15 cellular contexts compared by ENCODE assay signal in the genomic region with DNA sequence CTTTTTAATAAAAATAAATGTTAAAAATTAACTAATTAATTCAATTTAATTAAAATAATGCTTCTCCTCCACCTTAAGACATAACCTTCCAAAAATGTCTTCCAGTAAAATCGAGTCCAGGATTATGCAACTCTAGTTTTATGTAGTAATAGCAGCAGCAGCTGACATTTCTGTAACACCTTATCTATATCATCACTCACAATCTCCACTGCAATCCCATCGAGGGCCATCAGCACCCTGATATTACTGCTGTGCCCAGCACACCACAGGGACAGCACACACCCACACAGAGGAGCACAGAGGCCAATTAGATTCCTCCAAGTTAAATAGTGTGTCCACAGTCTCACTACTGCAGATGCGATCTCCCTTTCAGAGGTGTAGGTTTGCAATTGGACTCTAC. TPM values are rescaled to one million over a fixed set of nuclear protein-coding genes. Genes with fewer than 3 reads are reported as not detected.
DNase-seq lines count a peak whose midpoint lies in the region; ATAC-seq, FAIRE-seq and TF ChIP-seq lines count a peak whose summit lies in the region.
"Had no signal": no experiment of that assay in that cellular context is flagged by ENCODE, and none has a peak within 500 bp of the region (broad histone marks: within the 10 kb centered on the region; RNA-seq: fewer than 3 reads in every experiment).

No MANE protein-coding gene starts in this region.

- TF ChIP-seq POLR2A in A549 (IDR thresholded peaks at IDR 0.05; ENCODE audit: low read length) = no peak

- peak overlapping the region; percentile 3; the same call in 1 of the 3 replicates for H3K4me3 ChIP-seq in A549
- H3K4me3 ChIP-seq in ascending aorta = no peak overlapping the region
- no peak overlapping the region for H3K4me3 ChIP-seq in kidney (ENCODE audit: low read length in 2 of 2)
- no peak overlapping the region for H3K4me3 ChIP-seq in rectal smooth muscle tissue (ENCODE audit: low read length)

- no peak for ATAC-seq in A549

- peak; percentile 18 for FAIRE-seq in A549 (lab: Jason Lieb, UNC)
- no peak for FAIRE-seq in kidney (lab: Jason Lieb, UNC)
- FAIRE-seq: TTC549 had no signal

- peak overlapping the region; percentile 85 for H3K4me2 ChIP-seq in A549

- H3K27ac ChIP-seq in A549 (peak overlapping the region; percentile 97 to 98), ascending aorta (peak overlapping the region; percentile 52 to 57), kidney (ENCODE audit: low read depth in 2 of 2, low read length in 2 of 2) (peak overlapping the region; percentile 96 to 97), rectal smooth muscle tissue (ENCODE audit: low read depth, low read length) (peak overlapping the region; percentile 48)

- no peak for TF ChIP-seq RAD21 in A549 (conservative IDR thresholded peaks at IDR 0.05 in 1 of 2, IDR thresholded peaks at IDR 0.05 in 1 of 2)

- POLR2A ChIA-PET in A549 (lab: Yijun Ruan, JAX) = no interaction called here

- DNase-seq in A549 (ENCODE audit: low read depth in 1 of 2, low spot score in 1 of 2) (no peak), ascending aorta (ENCODE audit: low spot score in 2 of 2) (no peak), kidney (peak; percentile 13), middle frontal gyrus (ENCODE audit: extremely low spot score, low spot score) (no peak), DMS53 (lab: John Stamatoyannopoulos, UW) (no peak), nucleus accumbens (lab: John Stamatoyannopoulos, UW) (no peak)
- no peak for DNase-seq in stimulated activated CD8-positive, alpha-beta memory T cell treated with anti-CD3 and anti-CD28 coated beads, Interleukin-4, amount 100 ng/mL, for 48 hours
- DNase-seq: activated CD4-positive, alpha-beta T cell treated with anti-CD3 and anti-CD28 coated beads, Interleukin-2, amount 50 U/mL, for 1 hour; effector CD8-positive, alpha-beta T cell; H7; NCI-H1694; NCI-H510A treated with DMSO at 0.1 percent for 48 hours; stimulated activated CD4-positive, alpha-beta T cell treated with anti-CD3 and anti-CD28 coated beads, Interleukin-4, amount 100 ng/mL, for 1 hour had no signal

- peaks cover 66% of the 10 kb centered on the region for H3K4me1 ChIP-seq in A549
- no peaks in the 10 kb centered on the region for H3K4me1 ChIP-seq in ascending aorta
- H3K4me1 ChIP-seq in kidney (ENCODE audit: control insufficient read depth in 1 of 2, insufficient read depth in 1 of 2, low read depth in 1 of 2, low read length in 2 of 2) = peaks cover 58 to 62% of the 10 kb centered on the region in 2 donors
- H3K4me1 ChIP-seq in rectal smooth muscle tissue (ENCODE audit: control insufficient read depth, insufficient read depth, low read length) = peaks cover 2% of the 10 kb centered on the region

- TF ChIP-seq CTCF in A549 (IDR thresholded peaks at IDR 0.05) = no peak
- no peak for TF ChIP-seq CTCF in ascending aorta (IDR thresholded peaks at IDR 0.05)
- TF ChIP-seq CTCF in kidney (IDR thresholded peaks at IDR 0.05; ENCODE audit: borderline replicate concordance, extremely low read depth, insufficient read depth) = no peak

- H3K27me3 ChIP-seq in ascending aorta (no peaks in the 10 kb centered on the region), rectal smooth muscle tissue (ENCODE audit: control insufficient read depth, insufficient read depth, low read length) (no peaks in the 10 kb centered on the region)

- no peaks in the 10 kb centered on the region for H3K36me3 ChIP-seq in ascending aorta
- H3K36me3 ChIP-seq in kidney (ENCODE audit: control insufficient read depth in 1 of 2, insufficient read depth in 2 of 2, low read length in 2 of 2) = no peaks in the 10 kb centered on the region
- no peaks in the 10 kb centered on the region for H3K36me3 ChIP-seq in rectal smooth muscle tissue (ENCODE audit: control insufficient read depth, insufficient read depth, low read length)

- H3K9me3 ChIP-seq in A549 (no peaks in the 10 kb centered on the region), ascending aorta (no peaks in the 10 kb centered on the region), kidney (ENCODE audit: control insufficient read depth in 1 of 2, low read length in 2 of 2) (no peaks in the 10 kb centered on the region)

- 39% methylated on average over 3 of the region's 3 CpGs for WGBS in A549 (ENCODE audit: missing lambda C conversion rate)

- CTCF ChIA-PET in A549 (lab: Yijun Ruan, JAX) = interaction anchor here (1.4 to 1.7 kb wide), 3 partner anchors 14 to 36 kb away, joined by 3 to 6 read pairs (median 5); no protein-coding TSS in a partner anchor

- H3K9ac ChIP-seq in kidney (ENCODE audit: low read length in 2 of 2) (peak overlapping the region; percentile 34 to 48), rectal smooth muscle tissue (ENCODE audit: low read length) (no peak overlapping the region)

- no peak for TF ChIP-seq EP300 in A549 (IDR thresholded peaks at IDR 0.05)

- intact Hi-C loops in ascending aorta (cut with DNase I) (no loop called here), kidney (cut with DNase I) (no loop called here)

TF ChIP-seq in A549, 52 proteins besides CTCF, POLR2A, EP300 and RAD21:
- TF ChIP-seq EHF (CRISPR knock-in tag; IDR thresholded peaks at IDR 0.05) = peak; percentile 37; the same call in 1 of the 2 replicates
- TF ChIP-seq MAX (IDR thresholded peaks at IDR 0.05) = no peak
- no peak for TF ChIP-seq ESRRA (IDR thresholded peaks at IDR 0.05; ENCODE audit: borderline replicate concordance, low read length)
- TF ChIP-seq, protein P1, sequence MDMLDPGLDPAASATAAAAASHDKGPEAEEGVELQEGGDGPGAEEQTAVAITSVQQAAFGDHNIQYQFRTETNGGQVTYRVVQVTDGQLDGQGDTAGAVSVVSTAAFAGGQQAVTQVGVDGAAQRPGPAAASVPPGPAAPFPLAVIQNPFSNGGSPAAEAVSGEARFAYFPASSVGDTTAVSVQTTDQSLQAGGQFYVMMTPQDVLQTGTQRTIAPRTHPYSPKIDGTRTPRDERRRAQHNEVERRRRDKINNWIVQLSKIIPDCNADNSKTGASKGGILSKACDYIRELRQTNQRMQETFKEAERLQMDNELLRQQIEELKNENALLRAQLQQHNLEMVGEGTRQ (IDR thresholded peaks at IDR 0.05) = no peak
- no peak for TF ChIP-seq CHD2 (IDR thresholded peaks at IDR 0.05; ENCODE audit: low read length, partially characterized antibody)
- 0 out of 2 replicates have a peak, but pooled peaks have one; percentile 11 for TF ChIP-seq ATOH8 (CRISPR knock-in tag; IDR thresholded peaks at IDR 0.05; ENCODE audit: low read depth)
- no peak for TF ChIP-seq JUNB (IDR thresholded peaks at IDR 0.05)
- TF ChIP-seq CEBPB (IDR thresholded peaks at IDR 0.05) = peak; percentile 67 to 70
TF ChIP-seq in A549: peak in this region for 3.

RNA-seq across cellular contexts. Expression of gene RPH3AL, which starts 2.9 kb away (rescaled TPM):
- polyA plus RNA-seq in A549 (2011; rRNA removed) = 29.6 and 31.1 TPM in 2 replicates
- polyA plus RNA-seq in A549 (2012; cell fraction: cytosol; rRNA removed) = 18.3 and 24.8 TPM in 2 replicates
- 36.1 and 36.4 TPM in 2 replicates for polyA plus RNA-seq in A549 (2012; cell fraction: nucleus; rRNA removed)
- 20.0 to 27.4 TPM (median 23.3 TPM) in 3 replicates for polyA plus RNA-seq in A549 (2017; fragmentation: RNase III; extraction: RNeasy Plus Mini Kit Qiagen cat#74134 plus additional on column Dnase treatment)
- 71.4 and 90.3 TPM in 2 replicates for polyA minus RNA-seq in A549 (2011; rRNA and poly(A)+ RNA removed)
- total RNA-seq in ascending aorta = 44.2 TPM
- 55.9 TPM for total RNA-seq in kidney
- 18.1 TPM for polyA plus RNA-seq in kidney (ENCODE audit: insufficient read depth, low read depth, low replicate concordance)
